In genomic region chr17:42421479-42422332, GRCh38 we compare ENCODE assay signal across 8 cellular contexts. TPM values are rescaled to one million over a fixed set of nuclear protein-coding genes. Genes with fewer than 3 reads are reported as not detected.
A peak's percentile ranks its signal among the peaks of the same experiment; 100 is the strongest.
DNase-seq lines count a peak whose midpoint lies in the region; ATAC-seq and TF ChIP-seq lines count a peak whose summit lies in the region.

No MANE protein-coding gene starts in this region.

- peak overlapping the region; percentile 77 for H3K4me2 ChIP-seq in H9 (ENCODE audit: insufficient read depth, insufficient read length, low read length)
- H3K4me2 ChIP-seq in osteoblast (ENCODE audit: insufficient read depth, low read length), result peak overlapping the region; percentile 82

- H3K27me3 ChIP-seq in H9 (ENCODE audit: insufficient read depth, low read length) (no peaks in the 10 kb centered on the region; the same call in 1 of the 2 replicates), osteoblast (ENCODE audit: insufficient read depth, low read length) (no peaks in the 10 kb centered on the region)

- ATAC-seq in activated T-cell treated with anti-CD3 and anti-CD28 coated beads, Interleukin-2, amount 50 U/mL, for 72 hours (replicated peaks in 1 of 2), result peak; percentile 61 to 63
- ATAC-seq in GM19395 (IDR thresholded peaks at IDR 0.05; ENCODE audit: unreplicated experiment), result no peak
- ATAC-seq in HG03196 (IDR thresholded peaks at IDR 0.05; ENCODE audit: unreplicated experiment), result no peak

- H3K4me1 ChIP-seq in H9 (ENCODE audit: insufficient read depth, low read length), result no peaks in the 10 kb centered on the region; the same call in 1 of the 2 replicates
- H3K4me1 ChIP-seq in osteoblast (ENCODE audit: insufficient read depth, low read length), result peaks cover 41% of the 10 kb centered on the region

- no peak overlapping the region for H2BK15ac ChIP-seq in H9 (ENCODE audit: low read depth, low read length)

- no peak overlapping the region for H2AK5ac ChIP-seq in H9 (ENCODE audit: insufficient read length, low read length)

- no peak overlapping the region for H2BK5ac ChIP-seq in H9 (ENCODE audit: insufficient read length, low read length)

- peak overlapping the region; percentile 88 to 93 for H3K4me3 Mint-ChIP-seq in H9
- peak overlapping the region; percentile 79 to 91 for H3K4me3 Mint-ChIP-seq in activated T-cell treated with anti-CD3 and anti-CD28 coated beads, Interleukin-2, amount 50 U/mL, for 72 hours

- H3K36me3 ChIP-seq in osteoblast (ENCODE audit: insufficient read depth, low read length), result peaks cover 19% of the 10 kb centered on the region

- H4K20me1 ChIP-seq in H9 (ENCODE audit: control insufficient read depth, insufficient read depth, insufficient read length), result no peaks in the 10 kb centered on the region
- H4K20me1 ChIP-seq in osteoblast (ENCODE audit: insufficient read depth, low read length), result peaks cover 52% of the 10 kb centered on the region

- no peak overlapping the region for H3K18ac ChIP-seq in H9 (ENCODE audit: insufficient read length, low read depth, low read length)

- H3K4ac ChIP-seq in H9 (ENCODE audit: low read depth, low read length), result no peak overlapping the region

- H3K9me3 Mint-ChIP-seq in H9, result no peaks in the 10 kb centered on the region; a peak in 1 of 5 replicates
- H3K9me3 Mint-ChIP-seq in activated T-cell treated with anti-CD3 and anti-CD28 coated beads, Interleukin-2, amount 50 U/mL, for 72 hours, result no peaks in the 10 kb centered on the region

- H3K27ac Mint-ChIP-seq in H9, result no peak overlapping the region
- no peak overlapping the region for H3K27ac Mint-ChIP-seq in activated T-cell treated with anti-CD3 and anti-CD28 coated beads, Interleukin-2, amount 50 U/mL, for 72 hours

- H2BK120ac ChIP-seq in H9 (ENCODE audit: low read depth, low read length, poor library complexity, severe bottlenecking), result no peak overlapping the region

- WGBS in H9 (ENCODE audit: extremely low coverage, insufficient read length, low lambda C conversion rate), result no CpG with 5 or more reads among the region's 61 CpGs

- no peak overlapping the region for H3K23ac ChIP-seq in H9 (ENCODE audit: insufficient read length, low read depth, low read length)

- peaks cover 23% of the 10 kb centered on the region for H3K27me3 Mint-ChIP-seq in H9 (ENCODE audit: low read depth)
- H3K27me3 Mint-ChIP-seq in activated T-cell treated with anti-CD3 and anti-CD28 coated beads, Interleukin-2, amount 50 U/mL, for 72 hours (ENCODE audit: low read depth), result peaks cover 38% of the 10 kb centered on the region

- H3K23me2 ChIP-seq in H9 (ENCODE audit: insufficient read length, low read depth, low read length, poor library complexity, severe bottlenecking), result peaks cover 24% of the 10 kb centered on the region

- H2AFZ ChIP-seq in H9 (ENCODE audit: low read length) (no peak overlapping the region), osteoblast (ENCODE audit: low read length) (no peak overlapping the region)

- H3K9ac ChIP-seq in H9 (ENCODE audit: extremely low read depth, insufficient read length, low read length), result no peak overlapping the region

- no peaks in the 10 kb centered on the region for H3K79me2 ChIP-seq in H9 (ENCODE audit: insufficient read depth, low read length)
- peaks cover 72% of the 10 kb centered on the region for H3K79me2 ChIP-seq in osteoblast (ENCODE audit: insufficient read depth, low read length)

- no peak overlapping the region for H4K5ac ChIP-seq in H9 (ENCODE audit: insufficient read length, low read depth, low read length)

- no peak overlapping the region for H3K14ac ChIP-seq in H9 (ENCODE audit: insufficient read depth, low read length)

- H3K79me1 ChIP-seq in H9 (ENCODE audit: insufficient read depth, low read depth, low read length, poor library complexity, severe bottlenecking), result no peaks in the 10 kb centered on the region

- DNase-seq in H9 (peak; percentile 57), glomerular visceral epithelial cell (ENCODE audit: extremely low spot score) (peak; percentile 79), osteoblast (ENCODE audit: insufficient read length, low spot score, missing footprints) (peak; percentile 95), SIG-M5 treated with dmso at 0.1 percent for 504 hours (lab: John Stamatoyannopoulos, UW; ENCODE audit: unreplicated experiment) (no peak), NCI-H526 treated with DMSO at 0.1 percent for 48 hours (lab: John Stamatoyannopoulos, UW) (no peak)
- peak; percentile 28 to 36 for DNase-seq in activated T-cell treated with anti-CD3 and anti-CD28 coated beads, Interleukin-2, amount 50 U/mL, for 72 hours

- H3K9me3 ChIP-seq in H9 (ENCODE audit: control insufficient read depth, low read depth, low read length) (no peaks in the 10 kb centered on the region), osteoblast (ENCODE audit: low read depth, low read length) (no peaks in the 10 kb centered on the region)

- H3T11ph ChIP-seq in H9 (ENCODE audit: low read length), result no peak overlapping the region

- no peak overlapping the region for H4K91ac ChIP-seq in H9 (ENCODE audit: insufficient read length, low read depth, low read length)

- no peak overlapping the region for H2BK12ac ChIP-seq in H9 (ENCODE audit: insufficient read length, low read depth, low read length)

- H3K56ac ChIP-seq in H9 (ENCODE audit: insufficient read length, low read depth, low read length), result no peak overlapping the region

- H3K27ac ChIP-seq in H9 (ENCODE audit: insufficient read length, low read depth, low read length), result no peak overlapping the region
- peak overlapping the region; percentile 89 for H3K27ac ChIP-seq in osteoblast (ENCODE audit: low read depth, low read length)

- peak overlapping the region; percentile 100 for H3K4me3 ChIP-seq in osteoblast (ENCODE audit: insufficient read depth, low read length)

- H3K36me3 Mint-ChIP-seq in H9 (ENCODE audit: insufficient read depth in 1 of 3, low read depth in 3 of 3), result peaks cover 0 to 2% (median 0%) of the 10 kb centered on the region in 3 experiments; a peak in 3 of 7 replicates
- no peaks in the 10 kb centered on the region for H3K36me3 Mint-ChIP-seq in activated T-cell treated with anti-CD3 and anti-CD28 coated beads, Interleukin-2, amount 50 U/mL, for 72 hours (ENCODE audit: insufficient read depth in 2 of 2)

- no peak overlapping the region for H2BK20ac ChIP-seq in H9 (ENCODE audit: low read depth, low read length, poor library complexity, severe bottlenecking)

- H4K8ac ChIP-seq in H9 (replicated peaks; ENCODE audit: insufficient read length, low read depth, low read length), result no peak overlapping the region

- no peak for TF ChIP-seq CTCF in H9 (conservative IDR thresholded peaks at IDR 0.05)
- no peak for TF ChIP-seq CTCF in osteoblast (IDR thresholded peaks at IDR 0.05; ENCODE audit: extremely low read depth, low read depth, low read length)

- peaks cover 30 to 37% of the 10 kb centered on the region in 2 experiments for H3K4me1 Mint-ChIP-seq in H9
- peaks cover 31% of the 10 kb centered on the region for H3K4me1 Mint-ChIP-seq in activated T-cell treated with anti-CD3 and anti-CD28 coated beads, Interleukin-2, amount 50 U/mL, for 72 hours (ENCODE audit: low read depth)

RNA-seq across cellular contexts. Expression of gene CAVIN1, which starts 1.4 kb away (rescaled TPM):
- 65.2 and 70.0 TPM in 2 replicates for total RNA-seq in H9 (2021)
- total RNA-seq in activated T-cell treated with anti-CD3 and anti-CD28 coated beads, Interleukin-2, amount 50 U/mL, for 72 hours, result 1 to 10 TPM; 2.4 to 4.3 TPM
- 861 and 988 TPM in 2 replicates for total RNA-seq in osteoblast

RNA-seq across cellular contexts. Expression of gene STAT3, which starts 33.5 kb away (rescaled TPM):
- total RNA-seq in H9 (2021) (82.1 and 83.2 TPM in 2 replicates), osteoblast (197 and 206 TPM in 2 replicates)
- total RNA-seq in activated T-cell treated with anti-CD3 and anti-CD28 coated beads, Interleukin-2, amount 50 U/mL, for 72 hours, result 100 to 1,000 TPM; 346 to 380 TPM

RNA-seq across cellular contexts. Expression of gene ATP6V0A1, which starts 37.0 kb away (rescaled TPM):
- total RNA-seq in H9 (2021), result 47.8 and 54.1 TPM in 2 replicates
- total RNA-seq in activated T-cell treated with anti-CD3 and anti-CD28 coated beads, Interleukin-2, amount 50 U/mL, for 72 hours, result 10 to 100 TPM; 22.1 TPM
- total RNA-seq in osteoblast, result 52.5 and 53.9 TPM in 2 replicates

Comparison
In these comparisons a context has a peak if more than half of its experiments do, and no peak if none do; other contexts are left out.
1. DNase-seq: peak in H9 (single experiment), activated T-cell treated with anti-CD3 and anti-CD28 coated beads, Interleukin-2, amount 50 U/mL, for 72 hours (2 of 2), glomerular visceral epithelial cell (single experiment) and osteoblast (single experiment); none in SIG-M5 treated with dmso at 0.1 percent for 504 hours (single experiment) and NCI-H526 treated with DMSO at 0.1 percent for 48 hours (single experiment).
2. ATAC-seq: peak in activated T-cell treated with anti-CD3 and anti-CD28 coated beads, Interleukin-2, amount 50 U/mL, for 72 hours (2 of 2); none in GM19395 (single experiment) and HG03196 (single experiment).
3. RNA of gene CAVIN1, which starts 1.4 kb away (total RNA-seq): 861 to 988 TPM in osteoblast; 65.2 to 70.0 TPM in H9 and 2.4 to 4.3 TPM in activated T-cell treated with anti-CD3 and anti-CD28 coated beads, Interleukin-2, amount 50 U/mL, for 72 hours; every median in the first group is over 10 times any median in the second.